16 cellular contexts compared by ENCODE assay signal in the genomic region with DNA sequence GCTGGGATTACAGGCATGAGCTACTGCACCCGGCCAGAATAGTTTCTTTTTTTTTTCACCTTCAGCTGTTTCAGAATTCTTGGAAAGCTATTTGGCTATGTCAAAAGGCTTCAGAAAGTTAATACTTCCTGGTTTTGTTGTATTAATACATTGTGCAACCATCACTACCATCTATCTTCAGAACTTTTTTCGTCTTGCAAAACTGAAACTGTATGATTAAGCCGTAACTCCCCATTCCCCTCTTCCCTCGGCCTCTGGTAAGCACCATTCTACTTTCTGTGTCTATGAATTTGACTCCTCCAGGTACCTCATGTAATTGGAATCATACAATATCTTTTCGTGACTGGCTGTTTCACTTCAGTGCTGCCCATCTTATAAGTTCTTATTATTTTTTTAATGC. TPM values are rescaled to one million over a fixed set of nuclear protein-coding genes. Genes with fewer than 3 reads are reported as not detected.
"Had no signal": no experiment of that assay in that cellular context is flagged by ENCODE, and none has a peak within 500 bp of the region (broad histone marks: within the 10 kb centered on the region; RNA-seq: fewer than 3 reads in every experiment).

No MANE protein-coding gene starts in this region.

- DNase-seq: activated CD4-positive, alpha-beta T cell treated with anti-CD3 and anti-CD28 coated beads, Interleukin-2, amount 50 U/mL, for 1 hour; activated CD4-positive, CD25-positive, alpha-beta regulatory T cell; activated CD8-positive, alpha-beta memory T cell treated with anti-CD3 and anti-CD28 coated beads for 24 hours; activated gamma-delta T cell; adrenal gland; cerebellar nuclear complex; cortex of kidney; heart left ventricle; left ventricle myocardium superior; naive thymus-derived CD4-positive, alpha-beta T cell; ovary; sigmoid colon; spleen; stimulated activated CD4-positive, alpha-beta T cell treated with anti-CD3 and anti-CD28 coated beads, Interleukin-4, amount 100 ng/mL, for 4 hours; testis had no signal

- H3K4me3 ChIP-seq: adrenal gland, gastroesophageal sphincter, heart left ventricle, ovary, sigmoid colon, spleen, testis had no signal

- H3K27me3 ChIP-seq: adrenal gland, gastroesophageal sphincter, heart left ventricle, ovary, sigmoid colon, testis had no signal

- H3K4me1 ChIP-seq: gastroesophageal sphincter, heart left ventricle, sigmoid colon, spleen had no signal

- H3K27ac ChIP-seq: adrenal gland, gastroesophageal sphincter, heart left ventricle, ovary, sigmoid colon, spleen, testis had no signal

- H3K36me3 ChIP-seq: adrenal gland, gastroesophageal sphincter, heart left ventricle, ovary, sigmoid colon, spleen had no signal

RNA-seq across cellular contexts. Expression of a gene that starts 5.1 kb away (rescaled TPM):
- polyA plus RNA-seq: naive thymus-derived CD4-positive, alpha-beta T cell had no signal
